1 cellular context compared by ENCODE assay signal in genomic region chr19:40356681-40357595, GRCh38.
TF ChIP-seq lines count a peak whose summit lies in the region.

No MANE protein-coding gene starts in this region.

TF ChIP-seq in IMR-90, 13 proteins besides CTCF, POLR2A, EP300 and RAD21 (continued from another document):
- TF ChIP-seq, protein P1, sequence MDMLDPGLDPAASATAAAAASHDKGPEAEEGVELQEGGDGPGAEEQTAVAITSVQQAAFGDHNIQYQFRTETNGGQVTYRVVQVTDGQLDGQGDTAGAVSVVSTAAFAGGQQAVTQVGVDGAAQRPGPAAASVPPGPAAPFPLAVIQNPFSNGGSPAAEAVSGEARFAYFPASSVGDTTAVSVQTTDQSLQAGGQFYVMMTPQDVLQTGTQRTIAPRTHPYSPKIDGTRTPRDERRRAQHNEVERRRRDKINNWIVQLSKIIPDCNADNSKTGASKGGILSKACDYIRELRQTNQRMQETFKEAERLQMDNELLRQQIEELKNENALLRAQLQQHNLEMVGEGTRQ (IDR thresholded peaks at IDR 0.05; ENCODE audit: low read depth, low read length): no peak
- TF ChIP-seq BHLHE40 (IDR thresholded peaks at IDR 0.05; ENCODE audit: low read depth, low read length) (no peak), SMC3 (IDR thresholded peaks at IDR 0.05; ENCODE audit: low read depth, low read length) (no peak), CHD1 (IDR thresholded peaks at IDR 0.05; ENCODE audit: low read depth, low read length) (no peak), RCOR1 (IDR thresholded peaks at IDR 0.05; ENCODE audit: insufficient replicate concordance, low read length) (no peak), MXI1 (IDR thresholded peaks at IDR 0.05; ENCODE audit: borderline replicate concordance, low read depth, low read length) (no peak), MAZ (IDR thresholded peaks at IDR 0.05; ENCODE audit: borderline replicate concordance, low read depth, low read length) (no peak), MAFK (IDR thresholded peaks at IDR 0.05; ENCODE audit: low read depth, low read length) (no peak), RFX5 (IDR thresholded peaks at IDR 0.05; ENCODE audit: low read depth, low read length) (no peak), FOS (IDR thresholded peaks at IDR 0.05; ENCODE audit: low read depth, low read length) (no peak)
- TF ChIP-seq, protein P2, sequence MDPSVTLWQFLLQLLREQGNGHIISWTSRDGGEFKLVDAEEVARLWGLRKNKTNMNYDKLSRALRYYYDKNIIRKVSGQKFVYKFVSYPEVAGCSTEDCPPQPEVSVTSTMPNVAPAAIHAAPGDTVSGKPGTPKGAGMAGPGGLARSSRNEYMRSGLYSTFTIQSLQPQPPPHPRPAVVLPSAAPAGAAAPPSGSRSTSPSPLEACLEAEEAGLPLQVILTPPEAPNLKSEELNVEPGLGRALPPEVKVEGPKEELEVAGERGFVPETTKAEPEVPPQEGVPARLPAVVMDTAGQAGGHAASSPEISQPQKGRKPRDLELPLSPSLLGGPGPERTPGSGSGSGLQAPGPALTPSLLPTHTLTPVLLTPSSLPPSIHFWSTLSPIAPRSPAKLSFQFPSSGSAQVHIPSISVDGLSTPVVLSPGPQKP (IDR thresholded peaks at IDR 0.05; ENCODE audit: borderline replicate concordance, low read depth, low read length): no peak
